In genomic region chr5:176596689-176597416, GRCh38 we compare ENCODE assay signal across 9 cellular contexts. TPM values are rescaled to one million over a fixed set of nuclear protein-coding genes. Genes with fewer than 3 reads are reported as not detected.
DNase-seq lines count a peak whose midpoint lies in the region; ATAC-seq, FAIRE-seq and TF ChIP-seq lines count a peak whose summit lies in the region.
"Had no signal": no experiment of that assay in that cellular context is flagged by ENCODE, and none has a peak within 500 bp of the region (broad histone marks: within the 10 kb centered on the region; RNA-seq: fewer than 3 reads in every experiment).

No MANE protein-coding gene starts in this region.

- H3K27ac Mint-ChIP-seq in stimulated activated naive B cell treated with anti-CD40 and anti-IgM and Interleukin-4, amounts not matched to agents 10 μg/mL and 1 μg/mL and 100 μg/mL, for 72 hours: no peak overlapping the region

- H3K36me3 ChIP-seq in bronchial epithelial cell (ENCODE audit: control insufficient read depth, insufficient read depth, low read length): no peaks in the 10 kb centered on the region
- H3K36me3 ChIP-seq in mesenchymal stem cell (ENCODE audit: control insufficient read depth in 1 of 2, insufficient read depth in 2 of 2, low read depth in 1 of 2, low read length in 2 of 2): peaks cover 12 to 34% of the 10 kb centered on the region in 2 experiments

- DNase-seq in UCSD-AML1 (lab: John Stamatoyannopoulos, UW; ENCODE audit: unreplicated experiment): peak; percentile 77
- DNase-seq in bronchial epithelial cell (ENCODE audit: low read depth): peak; percentile 39
- DNase-seq in mesenchymal stem cell: peak; percentile 35
- no peak for DNase-seq in stimulated activated naive B cell treated with anti-CD40 and anti-IgM and Interleukin-4, amounts not matched to agents 10 μg/mL and 1 μg/mL and 100 μg/mL, for 72 hours
- DNase-seq in NCI-H2029 (lab: John Stamatoyannopoulos, UW): no peak
- no peak for DNase-seq in pons (ENCODE audit: low spot score)

- peaks cover 0 to 6% of the 10 kb centered on the region in 2 donors for H3K36me3 Mint-ChIP-seq in stimulated activated naive B cell treated with anti-CD40 and anti-IgM and Interleukin-4, amounts not matched to agents 10 μg/mL and 1 μg/mL and 100 μg/mL, for 72 hours

- H2BK120ac ChIP-seq in mesenchymal stem cell (ENCODE audit: low read depth, low read length): no peak overlapping the region

- H2BK12ac ChIP-seq in mesenchymal stem cell (ENCODE audit: low read length in 2 of 2): no peak overlapping the region

- H3K79me1 ChIP-seq in mesenchymal stem cell (replicated peaks; ENCODE audit: low read length, poor library complexity, severe bottlenecking): peaks cover 33% of the 10 kb centered on the region

- no peak overlapping the region for H3K4ac ChIP-seq in mesenchymal stem cell (ENCODE audit: low read depth in 1 of 2, low read length in 2 of 2)

- FAIRE-seq in bronchial epithelial cell (lab: Jason Lieb, UNC): no peak

- H2AK5ac ChIP-seq in mesenchymal stem cell (ENCODE audit: low read length, severe bottlenecking): no peak overlapping the region

- H2BK5ac ChIP-seq in mesenchymal stem cell (ENCODE audit: low read depth, low read length, poor library complexity, severe bottlenecking): no peak overlapping the region

- no peak overlapping the region for H3K18ac ChIP-seq in mesenchymal stem cell (ENCODE audit: low read depth in 1 of 2, low read length in 2 of 2)

- H3K9ac ChIP-seq in mesenchymal stem cell (ENCODE audit: low read length): no peak overlapping the region

- H3K4me2 ChIP-seq in mesenchymal stem cell (ENCODE audit: low read length, poor library complexity, severe bottlenecking): peak overlapping the region; percentile 41

- H2AFZ ChIP-seq in mesenchymal stem cell (ENCODE audit: low read depth, low read length): peak overlapping the region; percentile 42

- ATAC-seq in GM21447 (IDR thresholded peaks at IDR 0.05; ENCODE audit: unreplicated experiment): peak; percentile 58
- peak; percentile 84 to 87 for ATAC-seq in stimulated activated naive B cell treated with anti-CD40 and anti-IgM and Interleukin-4, amounts not matched to agents 10 μg/mL and 1 μg/mL and 100 μg/mL, for 72 hours (replicated peaks)
- ATAC-seq in HG03521 (IDR thresholded peaks at IDR 0.05; ENCODE audit: unreplicated experiment): no peak
- ATAC-seq: Panc1 had no signal

- H3K4me1 Mint-ChIP-seq in stimulated activated naive B cell treated with anti-CD40 and anti-IgM and Interleukin-4, amounts not matched to agents 10 μg/mL and 1 μg/mL and 100 μg/mL, for 72 hours: peaks cover 5 to 12% of the 10 kb centered on the region in 2 donors

- H4K8ac ChIP-seq in mesenchymal stem cell (ENCODE audit: low read length): no peak overlapping the region

- no peak overlapping the region for H4K91ac ChIP-seq in mesenchymal stem cell (ENCODE audit: low read length)

- no peaks in the 10 kb centered on the region for H3K27me3 ChIP-seq in bronchial epithelial cell (ENCODE audit: control insufficient read depth, insufficient read depth, low read length)
- peaks cover 0 to 16% of the 10 kb centered on the region in 2 experiments for H3K27me3 ChIP-seq in mesenchymal stem cell (ENCODE audit: control insufficient read depth in 1 of 2, insufficient read depth in 1 of 2, low read length in 2 of 2)

- WGBS in mesenchymal stem cell: 34% methylated on average over 70 of the region's 98 CpGs

- peak; percentile 28 for TF ChIP-seq CTCF in bronchial epithelial cell (IDR thresholded peaks at IDR 0.05; ENCODE audit: insufficient read depth, low read length, severe bottlenecking)

- peak overlapping the region; percentile 35 for H3K4me3 ChIP-seq in bronchial epithelial cell (ENCODE audit: low read depth, low read length)
- peak overlapping the region in 1 of 2 experiments; percentile 26 for H3K4me3 ChIP-seq in mesenchymal stem cell (ENCODE audit: insufficient read depth in 1 of 2, low read depth in 1 of 2, low read length in 2 of 2)

- no peak overlapping the region for H3K27ac ChIP-seq in mesenchymal stem cell (ENCODE audit: low read length, poor library complexity, severe bottlenecking)

- peak overlapping the region; percentile 13 for H2BK15ac ChIP-seq in mesenchymal stem cell (ENCODE audit: low read depth, poor library complexity, severe bottlenecking)

- no peak overlapping the region for H3K23ac ChIP-seq in mesenchymal stem cell (ENCODE audit: low read length in 2 of 2)

- no peak overlapping the region for H3K14ac ChIP-seq in mesenchymal stem cell (ENCODE audit: low read length in 2 of 2)

- H3K9me3 Mint-ChIP-seq in stimulated activated naive B cell treated with anti-CD40 and anti-IgM and Interleukin-4, amounts not matched to agents 10 μg/mL and 1 μg/mL and 100 μg/mL, for 72 hours: no peaks in the 10 kb centered on the region

- H3K9me3 ChIP-seq in mesenchymal stem cell (ENCODE audit: control insufficient read depth, low read length): no peaks in the 10 kb centered on the region

- H3K4me1 ChIP-seq in mesenchymal stem cell (ENCODE audit: control insufficient read depth, insufficient read depth, low read depth, low read length): peaks cover 14% of the 10 kb centered on the region

- H3K4me3 Mint-ChIP-seq in stimulated activated naive B cell treated with anti-CD40 and anti-IgM and Interleukin-4, amounts not matched to agents 10 μg/mL and 1 μg/mL and 100 μg/mL, for 72 hours: peak overlapping the region; percentile 73 to 77

- H3K27me3 Mint-ChIP-seq in stimulated activated naive B cell treated with anti-CD40 and anti-IgM and Interleukin-4, amounts not matched to agents 10 μg/mL and 1 μg/mL and 100 μg/mL, for 72 hours: peaks cover 24 to 36% of the 10 kb centered on the region in 2 donors

RNA-seq across cellular contexts. Expression of gene GPRIN1, which starts 13.1 kb away (rescaled TPM):
- 1.6 and 2.8 TPM in 2 replicates for total RNA-seq in bronchial epithelial cell
- 5.0 TPM for polyA plus RNA-seq in mesenchymal stem cell (2013, experiment 1 of 2)
- 4.9 TPM for polyA plus RNA-seq in mesenchymal stem cell (2013, experiment 2 of 2)

RNA-seq across cellular contexts. Expression of gene SNCB, which starts 33.5 kb away (rescaled TPM):
- not detected in 2 replicates for total RNA-seq in bronchial epithelial cell
- 1.0 TPM for polyA plus RNA-seq in mesenchymal stem cell (2013, experiment 1 of 2)
- 1.0 TPM for polyA plus RNA-seq in mesenchymal stem cell (2013, experiment 2 of 2)

RNA-seq across cellular contexts. Expression of gene EIF4E1B, which starts 33.6 kb away (rescaled TPM):
- total RNA-seq in bronchial epithelial cell: not detected in 2 replicates
- not detected for polyA plus RNA-seq in mesenchymal stem cell (2013, experiment 1 of 2)
- polyA plus RNA-seq in mesenchymal stem cell (2013, experiment 2 of 2): not detected

RNA-seq across cellular contexts. Expression of gene CDHR2, which starts 47.7 kb away (rescaled TPM):
- under 0.01 TPM in 2 replicates for total RNA-seq in bronchial epithelial cell
- polyA plus RNA-seq in mesenchymal stem cell (2013, experiment 1 of 2): 0.01 TPM
- polyA plus RNA-seq in mesenchymal stem cell (2013, experiment 2 of 2): not detected

RNA-seq across cellular contexts. Expression of gene TSPAN17, which starts 50.4 kb away (rescaled TPM):
- total RNA-seq in bronchial epithelial cell: 46.3 and 55.9 TPM in 2 replicates
- polyA plus RNA-seq in mesenchymal stem cell (2013, experiment 1 of 2): 37.2 TPM
- polyA plus RNA-seq in mesenchymal stem cell (2013, experiment 2 of 2): 39.4 TPM

Comparison
In these comparisons a context has a peak if more than half of its experiments do, and no peak if none do; other contexts are left out.
1. DNase-seq: peak in UCSD-AML1 (single experiment), bronchial epithelial cell (single experiment) and mesenchymal stem cell (single experiment); none in stimulated activated naive B cell treated with anti-CD40 and anti-IgM and Interleukin-4, amounts not matched to agents 10 μg/mL and 1 μg/mL and 100 μg/mL, for 72 hours (single experiment), NCI-H2029 (single experiment) and pons (single experiment).